ENCODE assay signal across 2 cellular contexts in the genomic region with DNA sequence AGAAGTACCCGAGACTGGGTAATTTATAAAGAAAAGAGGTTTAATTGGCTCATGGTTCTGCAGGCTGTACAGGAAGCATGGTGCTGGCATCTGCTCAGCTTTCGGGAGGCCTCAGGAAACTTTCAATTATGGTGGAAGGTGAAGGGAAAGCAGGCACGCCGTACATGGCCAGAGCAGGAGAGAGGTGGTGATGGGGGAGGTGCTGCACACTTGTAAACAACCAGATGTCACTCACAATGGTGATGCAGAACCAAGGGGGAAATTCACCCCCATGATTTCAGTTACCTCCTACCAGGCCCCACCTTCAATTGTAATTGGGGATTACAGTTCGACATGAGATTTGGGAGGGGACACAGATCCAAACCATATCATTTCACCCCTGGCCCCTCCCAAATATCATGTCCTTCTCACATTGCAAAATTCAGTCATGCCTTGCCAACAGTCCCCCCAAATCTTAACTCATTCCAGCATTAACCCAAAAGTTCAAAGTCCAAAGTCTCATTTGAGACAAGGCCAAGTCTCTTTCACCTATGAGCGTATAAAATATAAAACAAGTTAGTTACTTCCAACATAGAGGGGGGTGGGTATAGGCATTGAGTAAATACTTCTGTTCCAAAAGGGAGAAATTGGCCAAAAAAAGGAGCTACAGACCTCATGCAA.
TF ChIP-seq lines count a peak whose summit lies in the region.

No MANE protein-coding gene starts in this region.

TF ChIP-seq in K562, 482 proteins besides CTCF, POLR2A, EP300 and RAD21:
- TF ChIP-seq, protein P1, sequence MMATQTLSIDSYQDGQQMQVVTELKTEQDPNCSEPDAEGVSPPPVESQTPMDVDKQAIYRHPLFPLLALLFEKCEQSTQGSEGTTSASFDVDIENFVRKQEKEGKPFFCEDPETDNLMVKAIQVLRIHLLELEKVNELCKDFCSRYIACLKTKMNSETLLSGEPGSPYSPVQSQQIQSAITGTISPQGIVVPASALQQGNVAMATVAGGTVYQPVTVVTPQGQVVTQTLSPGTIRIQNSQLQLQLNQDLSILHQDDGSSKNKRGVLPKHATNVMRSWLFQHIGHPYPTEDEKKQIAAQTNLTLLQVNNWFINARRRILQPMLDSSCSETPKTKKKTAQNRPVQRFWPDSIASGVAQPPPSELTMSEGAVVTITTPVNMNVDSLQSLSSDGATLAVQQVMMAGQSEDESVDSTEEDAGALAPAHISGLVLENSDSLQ (IDR thresholded peaks at IDR 0.05): 0 out of 2 replicates have a peak, but pooled peaks have one; percentile 9
- TF ChIP-seq, protein P2, sequence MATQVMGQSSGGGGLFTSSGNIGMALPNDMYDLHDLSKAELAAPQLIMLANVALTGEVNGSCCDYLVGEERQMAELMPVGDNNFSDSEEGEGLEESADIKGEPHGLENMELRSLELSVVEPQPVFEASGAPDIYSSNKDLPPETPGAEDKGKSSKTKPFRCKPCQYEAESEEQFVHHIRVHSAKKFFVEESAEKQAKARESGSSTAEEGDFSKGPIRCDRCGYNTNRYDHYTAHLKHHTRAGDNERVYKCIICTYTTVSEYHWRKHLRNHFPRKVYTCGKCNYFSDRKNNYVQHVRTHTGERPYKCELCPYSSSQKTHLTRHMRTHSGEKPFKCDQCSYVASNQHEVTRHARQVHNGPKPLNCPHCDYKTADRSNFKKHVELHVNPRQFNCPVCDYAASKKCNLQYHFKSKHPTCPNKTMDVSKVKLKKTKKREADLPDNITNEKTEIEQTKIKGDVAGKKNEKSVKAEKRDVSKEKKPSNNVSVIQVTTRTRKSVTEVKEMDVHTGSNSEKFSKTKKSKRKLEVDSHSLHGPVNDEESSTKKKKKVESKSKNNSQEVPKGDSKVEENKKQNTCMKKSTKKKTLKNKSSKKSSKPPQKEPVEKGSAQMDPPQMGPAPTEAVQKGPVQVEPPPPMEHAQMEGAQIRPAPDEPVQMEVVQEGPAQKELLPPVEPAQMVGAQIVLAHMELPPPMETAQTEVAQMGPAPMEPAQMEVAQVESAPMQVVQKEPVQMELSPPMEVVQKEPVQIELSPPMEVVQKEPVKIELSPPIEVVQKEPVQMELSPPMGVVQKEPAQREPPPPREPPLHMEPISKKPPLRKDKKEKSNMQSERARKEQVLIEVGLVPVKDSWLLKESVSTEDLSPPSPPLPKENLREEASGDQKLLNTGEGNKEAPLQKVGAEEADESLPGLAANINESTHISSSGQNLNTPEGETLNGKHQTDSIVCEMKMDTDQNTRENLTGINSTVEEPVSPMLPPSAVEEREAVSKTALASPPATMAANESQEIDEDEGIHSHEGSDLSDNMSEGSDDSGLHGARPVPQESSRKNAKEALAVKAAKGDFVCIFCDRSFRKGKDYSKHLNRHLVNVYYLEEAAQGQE (CRISPR knock-in tag; IDR thresholded peaks at IDR 0.05; ENCODE audit: low read depth): no peak

TF ChIP-seq in liver, 16 proteins besides CTCF, POLR2A, EP300 and RAD21:
- no peak for TF ChIP-seq FOXA1 (IDR thresholded peaks at IDR 0.05)
- TF ChIP-seq YY1 (IDR thresholded peaks at IDR 0.05): no peak
- no peak for TF ChIP-seq EGR1 (IDR thresholded peaks at IDR 0.05; ENCODE audit: low read depth in 2 of 2)
- no peak for TF ChIP-seq JUND (IDR thresholded peaks at IDR 0.05)
- TF ChIP-seq SP1 (IDR thresholded peaks at IDR 0.05): peak; percentile 36
- TF ChIP-seq RXRA (IDR thresholded peaks at IDR 0.05): peak; percentile 18 to 46
- peak; percentile 66 for TF ChIP-seq HNF4G (IDR thresholded peaks at IDR 0.05)
- TF ChIP-seq HNF4A (conservative IDR thresholded peaks at IDR 0.05): peak; percentile 85 to 90
- TF ChIP-seq, protein P3, sequence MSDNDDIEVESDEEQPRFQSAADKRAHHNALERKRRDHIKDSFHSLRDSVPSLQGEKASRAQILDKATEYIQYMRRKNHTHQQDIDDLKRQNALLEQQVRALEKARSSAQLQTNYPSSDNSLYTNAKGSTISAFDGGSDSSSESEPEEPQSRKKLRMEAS (IDR thresholded peaks at IDR 0.05): peak; percentile 14
